Comparison of ENCODE assay signal across 20 cellular contexts in genomic region chr13:109390391-109390790, GRCh38.
DNase-seq lines count a peak whose midpoint lies in the region; ATAC-seq and TF ChIP-seq lines count a peak whose summit lies in the region.
"Had no signal": no experiment of that assay in that cellular context is flagged by ENCODE, and none has a peak within 500 bp of the region (broad histone marks: within the 10 kb centered on the region; RNA-seq: fewer than 3 reads in every experiment).

No MANE protein-coding gene starts in this region.

- H3K4me2 ChIP-seq in GM23248 (ENCODE audit: unreplicated experiment) (peak overlapping the region; percentile 44), osteoblast (ENCODE audit: insufficient read depth, low read length) (no peak overlapping the region)
- H3K4me2 ChIP-seq: A549 had no signal

- no peak for ATAC-seq in GM21381 (IDR thresholded peaks at IDR 0.05; ENCODE audit: unreplicated experiment)
- no peak for ATAC-seq in HG02938 (IDR thresholded peaks at IDR 0.05; ENCODE audit: unreplicated experiment)
- ATAC-seq: A549, Right ventricle myocardium inferior had no signal

- no peak overlapping the region for H3K4me3 ChIP-seq in ACC112 (ENCODE audit: low read depth, low read length)
- H3K4me3 ChIP-seq in GM23248, result no peak overlapping the region
- peak overlapping the region; percentile 61 for H3K4me3 ChIP-seq in SK-N-MC
- H3K4me3 ChIP-seq in osteoblast (ENCODE audit: insufficient read depth, low read length), result no peak overlapping the region
- H3K4me3 ChIP-seq: A549, SJCRH30 had no signal

- TF ChIP-seq CTCF in osteoblast (IDR thresholded peaks at IDR 0.05; ENCODE audit: extremely low read depth, low read depth, low read length), result no peak

- H4K20me1 ChIP-seq in GM23248 (ENCODE audit: insufficient read depth), result no peaks in the 10 kb centered on the region
- no peaks in the 10 kb centered on the region for H4K20me1 ChIP-seq in osteoblast (ENCODE audit: insufficient read depth, low read length)

- H3K27me3 ChIP-seq in ACC112 (ENCODE audit: insufficient read depth, low read length) (no peaks in the 10 kb centered on the region), GM23248 (replicated peaks; ENCODE audit: insufficient read depth) (no peaks in the 10 kb centered on the region), osteoblast (ENCODE audit: insufficient read depth, low read length) (no peaks in the 10 kb centered on the region)
- H3K27me3 ChIP-seq: SJCRH30 had no signal

- no peak overlapping the region for H3K9ac ChIP-seq in GM23248
- H3K9ac ChIP-seq in SK-N-MC (ENCODE audit: insufficient read length), result no peak overlapping the region

- no peaks in the 10 kb centered on the region for H3K9me2 ChIP-seq in GM23248 (ENCODE audit: insufficient read depth)

- H3K36me3 ChIP-seq in ACC112 (ENCODE audit: insufficient read depth, low read length) (no peaks in the 10 kb centered on the region), GM23248 (ENCODE audit: low read depth) (no peaks in the 10 kb centered on the region), SK-N-MC (ENCODE audit: insufficient read depth, low read length) (no peaks in the 10 kb centered on the region), osteoblast (ENCODE audit: insufficient read depth, low read length) (no peaks in the 10 kb centered on the region)
- H3K36me3 ChIP-seq: SJCRH30 had no signal

- peak overlapping the region; percentile 71; the same call in 1 of the 2 replicates for H3K27ac ChIP-seq in ACC112 (ENCODE audit: low read depth, low read length)
- H3K27ac ChIP-seq in GM23248, result peak overlapping the region; percentile 68
- peak overlapping the region; percentile 97 for H3K27ac ChIP-seq in SK-N-MC
- H3K27ac ChIP-seq in osteoblast (ENCODE audit: low read depth, low read length), result no peak overlapping the region
- H3K27ac ChIP-seq: A549, C4-2B, SJCRH30 had no signal

- H2AFZ ChIP-seq in ACC112 (ENCODE audit: low read length, unreplicated experiment) (no peak overlapping the region), GM23248 (no peak overlapping the region), osteoblast (ENCODE audit: low read length) (peak overlapping the region; percentile 13)

- H3F3A ChIP-seq in GM23248 (ENCODE audit: insufficient read depth), result peaks cover 22% of the 10 kb centered on the region; the same call in 1 of the 2 replicates

- H3K79me2 ChIP-seq in ACC112 (ENCODE audit: control insufficient read depth, insufficient read depth, low read length, unreplicated experiment) (no peaks in the 10 kb centered on the region), GM23248 (ENCODE audit: insufficient read depth) (no peaks in the 10 kb centered on the region), osteoblast (ENCODE audit: insufficient read depth, low read length) (no peaks in the 10 kb centered on the region)

- H3K4me1 ChIP-seq in ACC112 (ENCODE audit: control insufficient read depth, insufficient read depth, low read length, unreplicated experiment), result peaks cover 24% of the 10 kb centered on the region
- H3K4me1 ChIP-seq in GM23248 (ENCODE audit: insufficient read depth), result peaks cover 38% of the 10 kb centered on the region
- H3K4me1 ChIP-seq in osteoblast (ENCODE audit: insufficient read depth, low read length), result peaks cover 5% of the 10 kb centered on the region
- H3K4me1 ChIP-seq: A549, SJCRH30 had no signal

- H3K9me3 ChIP-seq in GM23248 (ENCODE audit: low read depth) (no peaks in the 10 kb centered on the region), SK-N-MC (ENCODE audit: low read depth, low read length) (no peaks in the 10 kb centered on the region), osteoblast (ENCODE audit: low read depth, low read length) (no peaks in the 10 kb centered on the region)
- H3K9me3 ChIP-seq: A549, SJCRH30 had no signal

- no peak for DNase-seq in GM23248
- no peak for DNase-seq in SK-N-MC (ENCODE audit: low read depth, low spot score)
- DNase-seq in osteoblast (ENCODE audit: insufficient read length, low spot score, missing footprints), result no peak
- DNase-seq in C1 segment of cervical spinal cord (lab: John Stamatoyannopoulos, UW), result no peak
- DNase-seq: Calu3, DMS79 treated with DMSO at 0.1 percent for 48 hours, NCI-H1105 treated with DMSO at 0.1 percent for 48 hours, NCI-H146, NCI-H1930, NCI-H2107, NCI-H446, NCI-H524 treated with DMSO at 0.1 percent for 48 hours, NCI-H774, SJCRH30 had no signal

- in situ Hi-C loops in GM23248 (cut with MboI), result no loop called here

- 44 to 46% methylated on average over 2 of the region's 2 CpGs for WGBS in GM23248 (ENCODE audit: low coverage in 1 of 2, low lambda C conversion rate in 2 of 2, missing lambda C conversion rate in 2 of 2), 2 experiments
